In genomic region chr4:143352052-143352451, GRCh38 we compare ENCODE assay signal across 1 cellular context.
TF ChIP-seq lines count a peak whose summit lies in the region.

No MANE protein-coding gene starts in this region.

TF ChIP-seq in GM23338, 12 proteins besides CTCF, POLR2A, EP300 and RAD21 (continued from another document):
- TF ChIP-seq REST (IDR thresholded peaks at IDR 0.05; ENCODE audit: unreplicated experiment) (no peak), CREB1 (CRISPR knock-in tag; IDR thresholded peaks at IDR 0.05; ENCODE audit: low read depth) (no peak), EZH2phosphoT487 (IDR thresholded peaks at IDR 0.05; ENCODE audit: unreplicated experiment) (no peak), NANOG (IDR thresholded peaks at IDR 0.05; ENCODE audit: borderline replicate concordance) (no peak)
